8 cellular contexts compared by ENCODE assay signal in the genomic region with DNA sequence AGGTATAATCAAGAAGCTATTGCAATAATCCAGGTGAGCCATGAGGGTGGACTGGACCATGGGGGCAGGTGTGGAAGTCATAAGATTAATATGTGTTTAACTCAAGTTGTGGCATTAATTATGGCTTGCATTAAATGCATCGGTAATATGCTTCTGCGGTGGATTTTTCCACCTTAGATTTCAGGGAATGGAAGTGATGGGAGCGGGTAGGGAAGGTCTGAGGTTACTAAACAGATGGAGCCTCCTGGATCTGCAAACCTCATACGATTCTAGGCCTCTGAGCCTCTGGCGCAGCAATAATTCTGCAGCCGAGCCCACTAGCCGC. TPM values are rescaled to one million over a fixed set of nuclear protein-coding genes. Genes with fewer than 3 reads are reported as not detected.
DNase-seq lines count a peak whose midpoint lies in the region; ATAC-seq and TF ChIP-seq lines count a peak whose summit lies in the region.

No MANE protein-coding gene starts in this region.

- H3K36me3 Mint-ChIP-seq in T-helper 17 cell (ENCODE audit: low read depth): peaks cover 13% of the 10 kb centered on the region

- peak overlapping the region; percentile 77 for H3K4me3 ChIP-seq in GM06990 (replicated peaks; ENCODE audit: low read depth, low read length)
- peak overlapping the region; percentile 76 for H3K4me3 ChIP-seq in fibroblast of pulmonary artery (replicated peaks; ENCODE audit: low read depth, low read length)
- H3K4me3 ChIP-seq in rectal smooth muscle tissue (ENCODE audit: low read length): peak overlapping the region; percentile 99

- peaks cover 23% of the 10 kb centered on the region for H3K4me1 Mint-ChIP-seq in T-helper 17 cell

- H3K27me3 ChIP-seq in GM06990 (replicated peaks; ENCODE audit: control insufficient read depth, insufficient read depth, low read length) (no peaks in the 10 kb centered on the region; the same call in 1 of the 2 replicates), rectal smooth muscle tissue (ENCODE audit: control insufficient read depth, insufficient read depth, low read length) (peaks cover 5% of the 10 kb centered on the region)

- H3K27ac Mint-ChIP-seq in T-helper 17 cell: peak overlapping the region; percentile 97

- H3K4me1 ChIP-seq in rectal smooth muscle tissue (ENCODE audit: control insufficient read depth, insufficient read depth, low read length): peaks cover 5% of the 10 kb centered on the region

- TF ChIP-seq CTCF in GM06990 (IDR thresholded peaks at IDR 0.05; ENCODE audit: insufficient read depth, low read length, poor library complexity, severe bottlenecking) (no peak), fibroblast of pulmonary artery (IDR thresholded peaks at IDR 0.05; ENCODE audit: low read length, missing control alignments) (no peak)

- ATAC-seq in T-helper 17 cell (no peak), GM19455 (IDR thresholded peaks at IDR 0.05; ENCODE audit: unreplicated experiment) (no peak)

- no peak for DNase-seq in GM06990 (ENCODE audit: extremely low read depth, insufficient read length)
- no peak for DNase-seq in T-helper 17 cell
- no peak for DNase-seq in fibroblast of pulmonary artery (ENCODE audit: low read depth)
- DNase-seq in NCI-H187 (lab: John Stamatoyannopoulos, UW): no peak
- no peak for DNase-seq in retina
- DNase-seq in NCI-H128 (lab: John Stamatoyannopoulos, UW; ENCODE audit: unreplicated experiment): no peak

- H3K36me3 ChIP-seq in GM06990 (ENCODE audit: control insufficient read depth, insufficient read depth, low read length): no peaks in the 10 kb centered on the region
- no peaks in the 10 kb centered on the region for H3K36me3 ChIP-seq in rectal smooth muscle tissue (ENCODE audit: control insufficient read depth, insufficient read depth, low read length)

- H3K27me3 Mint-ChIP-seq in T-helper 17 cell: peaks cover 14% of the 10 kb centered on the region

- H3K9ac ChIP-seq in rectal smooth muscle tissue (ENCODE audit: low read length): no peak overlapping the region

- H3K27ac ChIP-seq in rectal smooth muscle tissue (ENCODE audit: low read depth, low read length): no peak overlapping the region

- H3K4me3 Mint-ChIP-seq in T-helper 17 cell: peak overlapping the region; percentile 94

- no peaks in the 10 kb centered on the region for H3K9me3 ChIP-seq in T-helper 17 cell (ENCODE audit: control insufficient read depth, low read length, poor library complexity, severe bottlenecking)

RNA-seq across cellular contexts. Expression of a gene that starts 0.3 kb away (rescaled TPM):
- 10 to 100 TPM; 21.2 to 21.4 TPM for total RNA-seq in T-helper 17 cell

RNA-seq across cellular contexts. Expression of a gene that starts 40.5 kb away (rescaled TPM):
- total RNA-seq in T-helper 17 cell: 10 to 100 TPM; 56.8 to 65.9 TPM
